10 cellular contexts compared by ENCODE assay signal in genomic region chr4:177229331-177229730, GRCh38.
DNase-seq lines count a peak whose midpoint lies in the region; ATAC-seq and TF ChIP-seq lines count a peak whose summit lies in the region.
"Had no signal": no experiment of that assay in that cellular context is flagged by ENCODE, and none has a peak within 500 bp of the region (broad histone marks: within the 10 kb centered on the region; RNA-seq: fewer than 3 reads in every experiment).

No MANE protein-coding gene starts in this region.

- H3K4me3 Mint-ChIP-seq in activated CD4-positive, alpha-beta T cell treated with anti-CD3 and anti-CD28 coated beads, Interleukin-2, amount 10 ng/mL, durations not matched to agents 24 days and 14 days = peak overlapping the region; percentile 48
- peak overlapping the region; percentile 42 for H3K4me3 Mint-ChIP-seq in stimulated activated effector memory CD8-positive, alpha-beta T cell treated with anti-CD3 and anti-CD28 coated beads, Interleukin-12 subunit alpha, Interleukin-12 subunit beta, amount 100 ng/mL, for 72 hours
- peak overlapping the region in 1 of 2 donors; percentile 48 for H3K4me3 Mint-ChIP-seq in stimulated activated naive B cell treated with anti-CD40 and anti-IgM and Interleukin-4, amounts not matched to agents 10 μg/mL and 1 μg/mL and 100 μg/mL, for 72 hours

- TF ChIP-seq RAD21 in SK-N-SH (IDR thresholded peaks at IDR 0.05; ENCODE audit: low read length) = no peak

- H2AFZ ChIP-seq in SK-N-SH (ENCODE audit: low read depth) = peak overlapping the region; percentile 39

- H4K20me1 ChIP-seq in SK-N-SH (ENCODE audit: insufficient read depth) = no peaks in the 10 kb centered on the region

- H3K27ac ChIP-seq in SK-N-SH (ENCODE audit: low read depth in 2 of 2, low read length in 1 of 2) = no peak overlapping the region
- H3K27ac ChIP-seq: neutrophil, testis had no signal

- TF ChIP-seq CTCF in SK-N-SH (IDR thresholded peaks at IDR 0.05) = no peak

- no peak for TF ChIP-seq EP300 in SK-N-SH (IDR thresholded peaks at IDR 0.05; ENCODE audit: borderline replicate concordance in 1 of 2, low read depth in 1 of 2, low read length in 1 of 2)

- H3K4me3 ChIP-seq in SK-N-SH (ENCODE audit: low read depth in 2 of 2, low read length in 1 of 2) = no peak overlapping the region
- H3K4me3 ChIP-seq: testis had no signal

- no peak for ATAC-seq in stimulated activated effector memory CD8-positive, alpha-beta T cell treated with anti-CD3 and anti-CD28 coated beads, Interleukin-12 subunit alpha, Interleukin-12 subunit beta, amount 100 ng/mL, for 72 hours
- ATAC-seq in stimulated activated naive B cell treated with anti-CD40 and anti-IgM and Interleukin-4, amounts not matched to agents 10 μg/mL and 1 μg/mL and 100 μg/mL, for 72 hours (replicated peaks) = no peak

- H3K27me3 ChIP-seq in SK-N-SH (ENCODE audit: insufficient read depth) = no peaks in the 10 kb centered on the region
- H3K27me3 ChIP-seq: neutrophil, testis had no signal

- POLR2A ChIA-PET in SK-N-SH (lab: Yijun Ruan, JAX) = no interaction called here

- CTCF ChIA-PET in SK-N-SH (lab: Yijun Ruan, JAX) = interaction anchor here (1.0 kb wide), 1 partner anchor 182 kb away, joined by 3 read pairs; no protein-coding TSS in a partner anchor

- H3K79me2 ChIP-seq in SK-N-SH (ENCODE audit: insufficient read depth) = no peaks in the 10 kb centered on the region

- H3K4me2 ChIP-seq in SK-N-SH = peak overlapping the region; percentile 43; the same call in 1 of the 2 replicates

- peak overlapping the region; percentile 12; the same call in 1 of the 2 replicates for H3K9ac ChIP-seq in SK-N-SH

- H3K36me3 ChIP-seq in SK-N-SH (replicated peaks in 1 of 2; ENCODE audit: control insufficient read depth in 1 of 2, insufficient read depth in 2 of 2, low read length in 1 of 2) = no peaks in the 10 kb centered on the region
- H3K36me3 ChIP-seq: neutrophil had no signal

- peak overlapping the region; percentile 5 for H3K27ac Mint-ChIP-seq in activated CD4-positive, alpha-beta T cell treated with anti-CD3 and anti-CD28 coated beads, Interleukin-2, amount 10 ng/mL, durations not matched to agents 24 days and 14 days
- H3K27ac Mint-ChIP-seq in stimulated activated effector memory CD8-positive, alpha-beta T cell treated with anti-CD3 and anti-CD28 coated beads, Interleukin-12 subunit alpha, Interleukin-12 subunit beta, amount 100 ng/mL, for 72 hours = peak overlapping the region; percentile 26
- H3K27ac Mint-ChIP-seq in stimulated activated naive B cell treated with anti-CD40 and anti-IgM and Interleukin-4, amounts not matched to agents 10 μg/mL and 1 μg/mL and 100 μg/mL, for 72 hours = no peak overlapping the region

- H3K9me3 ChIP-seq in SK-N-SH = no peaks in the 10 kb centered on the region
- H3K9me3 ChIP-seq: neutrophil, testis had no signal

- H3K4me1 ChIP-seq in SK-N-SH (ENCODE audit: control insufficient read depth in 1 of 2, insufficient read depth in 2 of 2, low read depth in 1 of 2, low read length in 1 of 2) = no peaks in the 10 kb centered on the region
- H3K4me1 ChIP-seq: testis had no signal

- intact Hi-C loops in activated CD4-positive, alpha-beta T cell treated with anti-CD3 and anti-CD28 coated beads, Interleukin-2, amount 10 ng/mL, durations not matched to agents 24 days and 14 days (cut with micrococcal nuclease) = no loop called here

- H3K9me3 Mint-ChIP-seq in activated CD4-positive, alpha-beta T cell treated with anti-CD3 and anti-CD28 coated beads, Interleukin-2, amount 10 ng/mL, durations not matched to agents 24 days and 14 days = no peaks in the 10 kb centered on the region
- no peaks in the 10 kb centered on the region for H3K9me3 Mint-ChIP-seq in stimulated activated effector memory CD8-positive, alpha-beta T cell treated with anti-CD3 and anti-CD28 coated beads, Interleukin-12 subunit alpha, Interleukin-12 subunit beta, amount 100 ng/mL, for 72 hours
- peaks cover 0 to 2% of the 10 kb centered on the region in 2 donors for H3K9me3 Mint-ChIP-seq in stimulated activated naive B cell treated with anti-CD40 and anti-IgM and Interleukin-4, amounts not matched to agents 10 μg/mL and 1 μg/mL and 100 μg/mL, for 72 hours

- WGBS in SK-N-SH (ENCODE audit: low lambda C conversion rate) = 61% methylated on average over 7 of the region's 7 CpGs

- DNase-seq in activated CD4-positive, alpha-beta T cell treated with anti-CD3 and anti-CD28 coated beads, Interleukin-2, amount 10 ng/mL, durations not matched to agents 24 days and 14 days = no peak
- no peak for DNase-seq in activated CD4-positive, alpha-beta T cell treated with anti-CD3 and anti-CD28 coated beads for 4 hours
- DNase-seq in SK-N-SH = no peak
- peak; percentile 13 for DNase-seq in fibroblast of gingiva (ENCODE audit: low read depth)
- no peak for DNase-seq in stimulated activated effector memory CD8-positive, alpha-beta T cell treated with anti-CD3 and anti-CD28 coated beads, Interleukin-12 subunit alpha, Interleukin-12 subunit beta, amount 100 ng/mL, for 72 hours (ENCODE audit: low spot score in 2 of 2)
- DNase-seq in NCI-H146 treated with DMSO at 0.1 percent for 48 hours (lab: John Stamatoyannopoulos, UW; ENCODE audit: unreplicated experiment) = no peak
- DNase-seq in stimulated activated naive B cell treated with anti-CD40 and anti-IgM and Interleukin-4, amounts not matched to agents 10 μg/mL and 1 μg/mL and 100 μg/mL, for 72 hours = no peak
- no peak for DNase-seq in SHP77 treated with DMSO at 0.1 percent for 48 hours (lab: John Stamatoyannopoulos, UW)
- DNase-seq: testis had no signal

- peaks cover 14% of the 10 kb centered on the region for H3K4me1 Mint-ChIP-seq in activated CD4-positive, alpha-beta T cell treated with anti-CD3 and anti-CD28 coated beads, Interleukin-2, amount 10 ng/mL, durations not matched to agents 24 days and 14 days
- peaks cover 5% of the 10 kb centered on the region for H3K4me1 Mint-ChIP-seq in stimulated activated effector memory CD8-positive, alpha-beta T cell treated with anti-CD3 and anti-CD28 coated beads, Interleukin-12 subunit alpha, Interleukin-12 subunit beta, amount 100 ng/mL, for 72 hours
- H3K4me1 Mint-ChIP-seq in stimulated activated naive B cell treated with anti-CD40 and anti-IgM and Interleukin-4, amounts not matched to agents 10 μg/mL and 1 μg/mL and 100 μg/mL, for 72 hours = no peaks in the 10 kb centered on the region

- no peaks in the 10 kb centered on the region for H3K36me3 Mint-ChIP-seq in activated CD4-positive, alpha-beta T cell treated with anti-CD3 and anti-CD28 coated beads, Interleukin-2, amount 10 ng/mL, durations not matched to agents 24 days and 14 days (ENCODE audit: low read depth)
- no peaks in the 10 kb centered on the region for H3K36me3 Mint-ChIP-seq in stimulated activated effector memory CD8-positive, alpha-beta T cell treated with anti-CD3 and anti-CD28 coated beads, Interleukin-12 subunit alpha, Interleukin-12 subunit beta, amount 100 ng/mL, for 72 hours
- H3K36me3 Mint-ChIP-seq in stimulated activated naive B cell treated with anti-CD40 and anti-IgM and Interleukin-4, amounts not matched to agents 10 μg/mL and 1 μg/mL and 100 μg/mL, for 72 hours = no peaks in the 10 kb centered on the region

- no peaks in the 10 kb centered on the region for H3K27me3 Mint-ChIP-seq in activated CD4-positive, alpha-beta T cell treated with anti-CD3 and anti-CD28 coated beads, Interleukin-2, amount 10 ng/mL, durations not matched to agents 24 days and 14 days
- no peaks in the 10 kb centered on the region for H3K27me3 Mint-ChIP-seq in stimulated activated naive B cell treated with anti-CD40 and anti-IgM and Interleukin-4, amounts not matched to agents 10 μg/mL and 1 μg/mL and 100 μg/mL, for 72 hours

- no peaks in the 10 kb centered on the region for H3F3A ChIP-seq in SK-N-SH (replicated peaks; ENCODE audit: insufficient read depth)

- H3K9me2 ChIP-seq in SK-N-SH = no peaks in the 10 kb centered on the region

TF ChIP-seq in SK-N-SH, 30 proteins besides CTCF, POLR2A, EP300 and RAD21 (continues in another document):
- TF ChIP-seq RCOR1 (IDR thresholded peaks at IDR 0.05; ENCODE audit: low read length) (no peak), MXI1 (IDR thresholded peaks at IDR 0.05; ENCODE audit: low read depth, low read length) (no peak), SMC3 (IDR thresholded peaks at IDR 0.05; ENCODE audit: low read depth, low read length) (no peak), MEF2A (IDR thresholded peaks at IDR 0.05; ENCODE audit: borderline replicate concordance, low read depth) (no peak), GABPA (IDR thresholded peaks at IDR 0.05; ENCODE audit: low read depth) (no peak), EZH2phosphoT487 (IDR thresholded peaks at IDR 0.05; ENCODE audit: borderline replicate concordance, low read depth) (no peak), PBX3 (IDR thresholded peaks at IDR 0.05) (no peak), NFIC (IDR thresholded peaks at IDR 0.05; ENCODE audit: borderline replicate concordance) (no peak), USF2 (IDR thresholded peaks at IDR 0.05; ENCODE audit: borderline replicate concordance, low read depth, low read length) (no peak)
- TF ChIP-seq, protein P1, sequence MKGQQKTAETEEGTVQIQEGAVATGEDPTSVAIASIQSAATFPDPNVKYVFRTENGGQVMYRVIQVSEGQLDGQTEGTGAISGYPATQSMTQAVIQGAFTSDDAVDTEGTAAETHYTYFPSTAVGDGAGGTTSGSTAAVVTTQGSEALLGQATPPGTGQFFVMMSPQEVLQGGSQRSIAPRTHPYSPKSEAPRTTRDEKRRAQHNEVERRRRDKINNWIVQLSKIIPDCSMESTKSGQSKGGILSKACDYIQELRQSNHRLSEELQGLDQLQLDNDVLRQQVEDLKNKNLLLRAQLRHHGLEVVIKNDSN (IDR thresholded peaks at IDR 0.05; ENCODE audit: borderline replicate concordance, low read depth) = no peak
